11 cellular contexts compared by ENCODE assay signal in genomic region chr3:5012398-5012797, GRCh38. TPM values are rescaled to one million over a fixed set of nuclear protein-coding genes. Genes with fewer than 3 reads are reported as not detected.
DNase-seq lines count a peak whose midpoint lies in the region; ATAC-seq and TF ChIP-seq lines count a peak whose summit lies in the region.
"Had no signal": no experiment of that assay in that cellular context is flagged by ENCODE, and none has a peak within 500 bp of the region (broad histone marks: within the 10 kb centered on the region; RNA-seq: fewer than 3 reads in every experiment).

No MANE protein-coding gene starts in this region.

- POLR2A ChIA-PET in IMR-90 (lab: Charles Lee; ENCODE audit: unreplicated experiment), result no interaction called here
- POLR2A ChIA-PET in activated B cell treated with CpG ODN at 0.5 μM for 24 hours (lab: Charles Lee), result interaction anchor here (0.7 to 9.3 kb wide), 17 partner anchors 11 to 260 kb away, joined by 3 to 478 read pairs (median 5); partner anchors contain the start of gene BHLHE40

- CTCF ChIA-PET in Calu3 (lab: Charles Lee) (interaction anchor here (0.7 to 1.7 kb wide), 6 partner anchors 8 to 297 kb away, joined by 3 to 8 read pairs (median 3); partner anchors contain the start of gene BHLHE40), IMR-90 (lab: Yijun Ruan, JAX) (interaction anchor here (0.6 to 2.5 kb wide), 2 partner anchors 13 to 32 kb away, joined by 5 to 7 read pairs; no protein-coding TSS in a partner anchor), activated B cell treated with CpG ODN at 0.5 μM for 24 hours (lab: Charles Lee) (interaction anchor here (1.2 to 4.0 kb wide), 7 partner anchors 9 to 301 kb away, joined by 3 to 65 read pairs (median 6); partner anchors contain the start of gene BHLHE40)

- H3K4me3 Mint-ChIP-seq in Calu3 (ENCODE audit: low read depth, unreplicated experiment), result no peak overlapping the region
- H3K4me3 Mint-ChIP-seq in activated B cell treated with CpG ODN at 0.5 μM for 24 hours, result peak overlapping the region; percentile 76
- H3K4me3 Mint-ChIP-seq: H9 had no signal

- H3K9me1 ChIP-seq in IMR-90 (ENCODE audit: insufficient read depth, low read length), result peaks cover 12% of the 10 kb centered on the region

- H3K27me3 Mint-ChIP-seq in Calu3 (ENCODE audit: unreplicated experiment) (no peaks in the 10 kb centered on the region), activated B cell treated with CpG ODN at 0.5 μM for 24 hours (no peaks in the 10 kb centered on the region)

- no peak overlapping the region for H3K23ac ChIP-seq in IMR-90 (ENCODE audit: low read depth, low read length)

- peaks cover 22% of the 10 kb centered on the region for H3K36me3 Mint-ChIP-seq in Calu3 (ENCODE audit: insufficient read depth, unreplicated experiment)
- no peaks in the 10 kb centered on the region for H3K36me3 Mint-ChIP-seq in activated B cell treated with CpG ODN at 0.5 μM for 24 hours (ENCODE audit: low read depth)

- H2BK20ac ChIP-seq in IMR-90 (ENCODE audit: low read depth, low read length), result no peak overlapping the region

- no peak overlapping the region for H2BK120ac ChIP-seq in IMR-90 (ENCODE audit: low read depth, low read length)

- no peak overlapping the region for H3K14ac ChIP-seq in IMR-90 (replicated peaks; ENCODE audit: low read depth, low read length)

- dilution Hi-C loops in IMR-90 (cut with HindIII; ENCODE audit: low sequenced_read_pairs, unreplicated experiment), result no loop called here

- no peaks in the 10 kb centered on the region for H3K79me1 ChIP-seq in IMR-90 (ENCODE audit: low read depth in 1 of 2, low read length in 2 of 2)

- H4K20me1 ChIP-seq in IMR-90 (ENCODE audit: insufficient read depth, low read length), result no peaks in the 10 kb centered on the region

- no peak for ATAC-seq in IMR-90 (ENCODE audit: low read depth)
- peak; percentile 2 for ATAC-seq in activated B cell treated with CpG ODN at 0.5 μM for 24 hours (ENCODE audit: low read depth)
- peak; percentile 7 for ATAC-seq in mucosa of descending colon
- no peak for ATAC-seq in GM21529 (IDR thresholded peaks at IDR 0.05; ENCODE audit: unreplicated experiment)

- DNase-seq in Calu3, result no peak
- DNase-seq in IMR-90, result no peak
- DNase-seq in activated B cell treated with CpG ODN at 0.5 μM for 24 hours, result no peak
- DNase-seq in mucosa of descending colon, result no peak
- DNase-seq in BE2C, result no peak
- no peak for DNase-seq in globus pallidus (ENCODE audit: low spot score)
- DNase-seq in ecto neural progenitor cell (ENCODE audit: low spot score), result no peak
- DNase-seq: NCI-H1930 had no signal

- TF ChIP-seq POLR2A in IMR-90 (IDR thresholded peaks at IDR 0.05; ENCODE audit: low read depth, low read length), result no peak

- H4K91ac ChIP-seq in IMR-90 (ENCODE audit: insufficient read depth, low read depth, low read length), result peak overlapping the region; percentile 11; the same call in 1 of the 2 replicates

- no peak overlapping the region for H2BK5ac ChIP-seq in IMR-90 (ENCODE audit: low read depth, low read length, poor library complexity, severe bottlenecking)

- H3K36me3 ChIP-seq in IMR-90 (ENCODE audit: control insufficient read depth, insufficient read depth, low read length) (no peaks in the 10 kb centered on the region), mucosa of descending colon (ENCODE audit: low read depth) (no peaks in the 10 kb centered on the region), BE2C (no peaks in the 10 kb centered on the region)

- TF ChIP-seq CTCF in Calu3 (IDR thresholded peaks at IDR 0.05; ENCODE audit: unreplicated experiment) (no peak), IMR-90 (conservative IDR thresholded peaks at IDR 0.05; ENCODE audit: low read depth, low read length) (no peak), activated B cell treated with CpG ODN at 0.5 μM for 24 hours (IDR thresholded peaks at IDR 0.05) (no peak), mucosa of descending colon (IDR thresholded peaks at IDR 0.05) (no peak), BE2C (IDR thresholded peaks at IDR 0.05; ENCODE audit: low read depth, low read length) (no peak)

- BruUV-seq in Calu3 (replicated peaks; lab: Mats Ljungman, UMichigan) (no TSS peak), IMR-90 (replicated peaks; lab: Mats Ljungman, UMichigan) (no TSS peak)

- intact Hi-C loops in Calu3 (cut with micrococcal nuclease; ENCODE audit: unreplicated experiment) (loop anchor here (2.0 kb wide), 1 partner anchor 18 kb away; no protein-coding TSS in a partner anchor), IMR-90 (cut with micrococcal nuclease) (no loop called here), activated B cell treated with CpG ODN at 0.5 μM for 24 hours (cut with micrococcal nuclease) (loop anchor here (1.0 to 2.0 kb wide), 2 partner anchors 166 to 174 kb away; partner anchors contain the start of gene EDEM1), mucosa of descending colon (cut with DNase I, micrococcal nuclease) (no loop called here)

- in situ Hi-C loops in IMR-90 (cut with MboI; ENCODE audit: low sequenced_read_pairs), result no loop called here

- H3K4me1 Mint-ChIP-seq in Calu3 (ENCODE audit: low read depth, unreplicated experiment), result peaks cover 68% of the 10 kb centered on the region
- peaks cover 98% of the 10 kb centered on the region for H3K4me1 Mint-ChIP-seq in activated B cell treated with CpG ODN at 0.5 μM for 24 hours

- no peak overlapping the region for H3K18ac ChIP-seq in IMR-90 (ENCODE audit: low read depth, low read length)

- peak overlapping the region; percentile 71 for H3K27ac Mint-ChIP-seq in Calu3 (ENCODE audit: unreplicated experiment)
- peak overlapping the region; percentile 95 for H3K27ac Mint-ChIP-seq in activated B cell treated with CpG ODN at 0.5 μM for 24 hours
- H3K27ac Mint-ChIP-seq: progenitor cell of endocrine pancreas had no signal

- 0 out of 2 replicates have a peak overlapping the region, but pooled peaks have one; percentile 34 for H3K4ac ChIP-seq in IMR-90 (ENCODE audit: low read depth, low read length)

- H2BK15ac ChIP-seq in IMR-90 (ENCODE audit: low read depth, low read length), result no peak overlapping the region

- no peak overlapping the region for H3K4me2 ChIP-seq in IMR-90 (ENCODE audit: low read depth, low read length)

- H3K4me1 ChIP-seq in IMR-90 (ENCODE audit: control insufficient read depth, insufficient read depth, low read length) (peaks cover 12% of the 10 kb centered on the region), mucosa of descending colon (ENCODE audit: low read depth) (peaks cover 22% of the 10 kb centered on the region), BE2C (no peaks in the 10 kb centered on the region)

- no peak overlapping the region for H3K9ac ChIP-seq in IMR-90 (ENCODE audit: low read depth, low read length)

- H3K4me3 ChIP-seq in IMR-90 (ENCODE audit: insufficient read depth, low read depth, low read length), result no peak overlapping the region
- no peak overlapping the region for H3K4me3 ChIP-seq in mucosa of descending colon
- no peak overlapping the region for H3K4me3 ChIP-seq in BE2C (ENCODE audit: low read depth, low read length)

- no peak overlapping the region for H4K8ac ChIP-seq in IMR-90 (ENCODE audit: low read depth in 2 of 2, low read length in 2 of 2)

- H2AK9ac ChIP-seq in IMR-90 (replicated peaks; ENCODE audit: low read depth, low read length, poor library complexity), result no peak overlapping the region

- H4K5ac ChIP-seq in IMR-90 (ENCODE audit: low read depth, low read length), result no peak overlapping the region

- no peak overlapping the region for H3K56ac ChIP-seq in IMR-90 (ENCODE audit: extremely low read depth, insufficient read depth, low read length)

- peaks cover 5% of the 10 kb centered on the region for H3K9me3 Mint-ChIP-seq in Calu3 (ENCODE audit: low read depth, unreplicated experiment)
- H3K9me3 Mint-ChIP-seq in activated B cell treated with CpG ODN at 0.5 μM for 24 hours, result no peaks in the 10 kb centered on the region
- H3K9me3 Mint-ChIP-seq: H9 had no signal

- H3K27me3 ChIP-seq in IMR-90 (ENCODE audit: control insufficient read depth, insufficient read depth, low read length) (no peaks in the 10 kb centered on the region), BE2C (no peaks in the 10 kb centered on the region)

- no peak overlapping the region for H3K27ac ChIP-seq in IMR-90 (ENCODE audit: insufficient read depth, low read length)

- H2AK5ac ChIP-seq in IMR-90 (ENCODE audit: low read depth, low read length), result peak overlapping the region; percentile 6; the same call in 1 of the 2 replicates

- no peaks in the 10 kb centered on the region for H3K9me3 ChIP-seq in IMR-90 (ENCODE audit: control insufficient read depth, insufficient read depth, low read length)
- no peaks in the 10 kb centered on the region for H3K9me3 ChIP-seq in mucosa of descending colon
- no peaks in the 10 kb centered on the region for H3K9me3 ChIP-seq in BE2C

- 100% methylated on average over 1 of the region's 2 CpGs; no CpG with 5 or more reads in 1 of the 2 experiments for WGBS in IMR-90 (ENCODE audit: extremely low coverage in 2 of 2, insufficient read length in 1 of 2), 2 experiments

- TF ChIP-seq RAD21 in IMR-90 (IDR thresholded peaks at IDR 0.05; ENCODE audit: low read length), result no peak

- H2AFZ ChIP-seq in IMR-90 (replicated peaks; ENCODE audit: low read length, poor library complexity), result no peak overlapping the region

TF ChIP-seq in IMR-90, 13 proteins besides CTCF, POLR2A, EP300 and RAD21 (continues in another document):
- TF ChIP-seq CEBPB (IDR thresholded peaks at IDR 0.05; ENCODE audit: low read depth, low read length) (no peak), MAZ (IDR thresholded peaks at IDR 0.05; ENCODE audit: borderline replicate concordance, low read depth, low read length) (no peak), NFE2L2 (IDR thresholded peaks at IDR 0.05; ENCODE audit: low read depth, low read length) (no peak), BHLHE40 (IDR thresholded peaks at IDR 0.05; ENCODE audit: low read depth, low read length) (no peak), SMC3 (IDR thresholded peaks at IDR 0.05; ENCODE audit: low read depth, low read length) (no peak)
- TF ChIP-seq, protein P1, sequence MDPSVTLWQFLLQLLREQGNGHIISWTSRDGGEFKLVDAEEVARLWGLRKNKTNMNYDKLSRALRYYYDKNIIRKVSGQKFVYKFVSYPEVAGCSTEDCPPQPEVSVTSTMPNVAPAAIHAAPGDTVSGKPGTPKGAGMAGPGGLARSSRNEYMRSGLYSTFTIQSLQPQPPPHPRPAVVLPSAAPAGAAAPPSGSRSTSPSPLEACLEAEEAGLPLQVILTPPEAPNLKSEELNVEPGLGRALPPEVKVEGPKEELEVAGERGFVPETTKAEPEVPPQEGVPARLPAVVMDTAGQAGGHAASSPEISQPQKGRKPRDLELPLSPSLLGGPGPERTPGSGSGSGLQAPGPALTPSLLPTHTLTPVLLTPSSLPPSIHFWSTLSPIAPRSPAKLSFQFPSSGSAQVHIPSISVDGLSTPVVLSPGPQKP (IDR thresholded peaks at IDR 0.05; ENCODE audit: borderline replicate concordance, low read depth, low read length), result no peak

RNA-seq across cellular contexts. Expression of gene BHLHE40, which starts 33.2 kb away (rescaled TPM):
- total RNA-seq in Calu3 (2022) (62.2 and 71.9 TPM in 2 replicates), IMR-90 (2012; rRNA removed) (22.8 and 24.2 TPM in 2 replicates), activated B cell treated with CpG ODN at 0.5 μM for 24 hours (41.5 and 43.9 TPM in 2 replicates), mucosa of descending colon (10 to 100 TPM; 40.2 to 45.5 (median 42.9) TPM)
- 31.1 and 31.8 TPM in 2 replicates for polyA plus RNA-seq in IMR-90 (2012; rRNA removed)
- polyA plus RNA-seq in IMR-90 (2012; cell fraction: cytosol; rRNA removed), result 26.0 and 43.6 TPM in 2 replicates
- polyA plus RNA-seq in IMR-90 (2012; cell fraction: nucleus; rRNA removed; ENCODE audit: low replicate concordance), result 147 and 366 TPM in 2 replicates
- polyA plus RNA-seq in BE2C (2012; ENCODE audit: insufficient read depth, insufficient read length, low read depth), result 21.8 TPM

Comparison
In these comparisons a context has a peak if more than half of its experiments do, and no peak if none do; other contexts are left out.
1. ATAC-seq: peak in activated B cell treated with CpG ODN at 0.5 μM for 24 hours (single experiment) and mucosa of descending colon (single experiment); none in IMR-90 (single experiment) and GM21529 (single experiment).
2. intact Hi-C loops: an anchor here in Calu3 (2.0 kb wide) and activated B cell treated with CpG ODN at 0.5 μM for 24 hours (1.0 to 2.0 kb wide); none called in IMR-90 and mucosa of descending colon.